ENCODE assay signal across 9 cellular contexts in the genomic region with DNA sequence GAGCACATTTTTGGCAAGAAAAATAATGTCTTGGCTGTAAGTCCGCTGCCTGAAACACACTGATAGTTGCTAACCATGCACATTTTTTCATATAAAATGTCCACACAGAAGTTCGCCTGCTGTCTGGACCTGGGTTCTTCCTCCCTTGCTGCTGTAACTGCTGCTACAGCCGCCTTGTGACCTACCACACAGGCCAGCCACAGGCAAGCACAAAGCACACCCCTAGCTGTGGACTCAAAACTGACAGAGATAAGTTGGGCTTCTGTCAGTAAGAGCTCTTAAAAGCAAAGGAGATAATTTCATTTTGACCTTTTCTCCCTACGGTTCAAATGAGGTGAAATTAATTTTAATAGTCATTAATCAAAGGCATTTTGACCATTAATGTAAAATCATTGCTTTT.
"Had no signal": no experiment of that assay in that cellular context is flagged by ENCODE, and none has a peak within 500 bp of the region (broad histone marks: within the 10 kb centered on the region; RNA-seq: fewer than 3 reads in every experiment).

No MANE protein-coding gene starts in this region.

- H3K4me1 ChIP-seq: HAP-1 had no signal

- H3K4me3 Mint-ChIP-seq: HFFc6 had no signal

- H3K27ac ChIP-seq: GM23248, HL-60 had no signal

- H3K36me3 ChIP-seq: HAP-1 had no signal

- DNase-seq: GM23248, GOT3, H7, HFFc6, IMR-90 had no signal

- ATAC-seq: HCT116, K562 had no signal

- H3K27ac Mint-ChIP-seq: HFFc6 had no signal

- H3K4me3 ChIP-seq: GM23248, HAP-1, K562 had no signal

- H3K9me3 ChIP-seq: HAP-1 had no signal
